Comparison of ENCODE assay signal across 8 cellular contexts in the genomic region with DNA sequence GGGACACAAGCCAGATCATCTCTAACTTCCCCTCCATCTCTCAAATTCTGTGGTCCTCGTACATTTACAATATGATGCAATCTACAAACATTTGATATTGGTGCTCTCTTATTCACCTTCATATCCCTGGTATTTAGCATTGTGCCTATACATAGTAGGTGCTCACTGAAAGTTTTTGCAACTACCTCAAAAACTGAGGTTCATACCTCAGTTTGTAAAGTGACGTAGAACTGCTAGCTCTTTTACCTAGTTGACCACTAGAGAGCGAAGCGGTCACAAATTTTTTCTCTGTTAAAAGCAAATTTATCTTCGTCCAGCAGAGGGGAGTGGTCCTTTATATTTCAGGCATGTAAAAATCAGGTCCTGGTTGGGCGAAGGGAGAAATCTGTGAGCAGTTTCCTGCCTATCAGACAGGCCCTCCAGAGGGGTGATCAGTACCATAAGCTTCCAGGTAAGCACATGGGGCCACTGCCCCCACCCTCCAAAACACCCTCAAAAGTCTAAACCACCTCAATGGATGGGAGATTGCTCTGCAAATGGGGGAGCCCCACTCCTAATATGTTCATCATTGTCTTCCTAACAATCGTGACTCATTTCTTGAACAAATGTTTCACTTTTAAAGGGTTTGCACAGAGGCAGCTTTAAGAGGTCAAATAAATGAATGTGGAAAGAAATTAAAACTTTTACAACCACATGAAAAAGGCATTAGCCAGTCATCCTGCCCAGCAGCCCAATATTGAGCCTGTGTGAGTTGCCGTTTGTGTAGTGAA. TPM values are rescaled to one million over a fixed set of nuclear protein-coding genes. Genes with fewer than 3 reads are reported as not detected.
A peak's percentile ranks its signal among the peaks of the same experiment; 100 is the strongest.
DNase-seq lines count a peak whose midpoint lies in the region; ATAC-seq and TF ChIP-seq lines count a peak whose summit lies in the region.

No MANE protein-coding gene starts in this region.

- peak; percentile 79 for ATAC-seq in activated CD4-positive, alpha-beta T cell treated with anti-CD3 and anti-CD28 coated beads for 36 hours
- peak; percentile 64 for ATAC-seq in GM21576 (IDR thresholded peaks at IDR 0.05; ENCODE audit: unreplicated experiment)
- ATAC-seq in left lobe of liver = peak; percentile 75
- peak; percentile 27 for ATAC-seq in thoracic aorta (ENCODE audit: insufficient number of reproducible peaks, low FRiP score, low read depth)

- peak; percentile 51 for DNase-seq in activated CD4-positive, alpha-beta T cell treated with anti-CD3 and anti-CD28 coated beads for 36 hours
- no peak for DNase-seq in activated CD4-positive, alpha-beta T cell treated with anti-CD3 and anti-CD28 coated beads, Interleukin-2, amount 50 U/mL, for 1 hour
- DNase-seq in LoVo (ENCODE audit: low spot score) = peak; percentile 77
- peak; percentile 62 for DNase-seq in RWPE1 (ENCODE audit: low spot score)
- peak; percentile 76 for DNase-seq in MCF 10A (ENCODE audit: unreplicated experiment)
- DNase-seq in left lobe of liver (ENCODE audit: low spot score) = no peak
- no peak for DNase-seq in thoracic aorta (ENCODE audit: low spot score)

- intact Hi-C loops in activated CD4-positive, alpha-beta T cell treated with anti-CD3 and anti-CD28 coated beads for 36 hours (cut with DNase I, micrococcal nuclease) = loop anchor here (1.0 to 5.0 kb wide), 3 partner anchors 12 to 100 kb away; no protein-coding TSS in a partner anchor
- intact Hi-C loops in MCF 10A (cut with micrococcal nuclease) = loop anchor here (1.0 kb wide), 2 partner anchors 33 to 110 kb away; no protein-coding TSS in a partner anchor

- no peak overlapping the region for H3K4me3 Mint-ChIP-seq in activated CD4-positive, alpha-beta T cell treated with anti-CD3 and anti-CD28 coated beads for 36 hours
- no peak overlapping the region for H3K4me3 Mint-ChIP-seq in MCF 10A (ENCODE audit: unreplicated experiment)

- H3K27me3 ChIP-seq in thoracic aorta (replicated peaks; ENCODE audit: insufficient read depth) = no peaks in the 10 kb centered on the region

- no peaks in the 10 kb centered on the region for H3K36me3 Mint-ChIP-seq in activated CD4-positive, alpha-beta T cell treated with anti-CD3 and anti-CD28 coated beads for 36 hours (ENCODE audit: low read depth)
- H3K36me3 Mint-ChIP-seq in MCF 10A (ENCODE audit: insufficient read depth, unreplicated experiment) = no peaks in the 10 kb centered on the region

- H3K27ac Mint-ChIP-seq in activated CD4-positive, alpha-beta T cell treated with anti-CD3 and anti-CD28 coated beads for 36 hours = peak overlapping the region; percentile 42
- H3K27ac Mint-ChIP-seq in MCF 10A (ENCODE audit: low read depth, unreplicated experiment) = no peak overlapping the region

- peaks cover 3 to 25% of the 10 kb centered on the region in 2 donors for H3K4me1 ChIP-seq in thoracic aorta (ENCODE audit: control insufficient read depth in 1 of 2, low read depth in 2 of 2)

- BruUV-seq in MCF 10A (replicated peaks; lab: Mats Ljungman, UMichigan) = no TSS peak

- no peaks in the 10 kb centered on the region for H3K9me3 Mint-ChIP-seq in activated CD4-positive, alpha-beta T cell treated with anti-CD3 and anti-CD28 coated beads for 36 hours (ENCODE audit: low read depth)
- H3K9me3 Mint-ChIP-seq in MCF 10A (ENCODE audit: unreplicated experiment) = no peaks in the 10 kb centered on the region

- peaks cover 22% of the 10 kb centered on the region for H3K4me1 Mint-ChIP-seq in activated CD4-positive, alpha-beta T cell treated with anti-CD3 and anti-CD28 coated beads for 36 hours
- H3K4me1 Mint-ChIP-seq in MCF 10A (ENCODE audit: insufficient read depth, unreplicated experiment) = peaks cover 8% of the 10 kb centered on the region

- H3K27ac ChIP-seq in RWPE1 = peak overlapping the region; percentile 55
- no peak overlapping the region for H3K27ac ChIP-seq in thoracic aorta

- CTCF ChIA-PET in activated CD4-positive, alpha-beta T cell treated with anti-CD3 and anti-CD28 coated beads for 36 hours (lab: Charles Lee) = interaction anchor here (0.6 to 2.3 kb wide), 8 partner anchors 10 to 753 kb away, joined by 3 to 12 read pairs (median 5); partner anchors contain the start of genes HLCS and RIPPLY3
- CTCF ChIA-PET in RWPE1 (lab: Yijun Ruan, JAX) (interaction anchor here (0.5 to 1.4 kb wide), 9 partner anchors 9 to 257 kb away, joined by 3 to 13 read pairs (median 4); no protein-coding TSS in a partner anchor), MCF 10A (lab: Yijun Ruan, JAX) (interaction anchor here (0.6 to 1.8 kb wide), 12 partner anchors 9 to 109 kb away, joined by 3 to 7 read pairs (median 4); no protein-coding TSS in a partner anchor)

- H3K4me3 ChIP-seq in thoracic aorta = no peak overlapping the region

- POLR2A ChIA-PET in activated CD4-positive, alpha-beta T cell treated with anti-CD3 and anti-CD28 coated beads for 36 hours (lab: Charles Lee) = interaction anchor here (0.8 kb wide), 1 partner anchor 33 kb away, joined by 3 read pairs; no protein-coding TSS in a partner anchor
- POLR2A ChIA-PET in RWPE1 (lab: Yijun Ruan, JAX; ENCODE audit: low non-redundant PET) = no interaction called here
- POLR2A ChIA-PET in MCF 10A (lab: Yijun Ruan, JAX) = interaction anchor here (1.1 to 1.2 kb wide), 2 partner anchors 13 to 289 kb away, joined by 3 to 7 read pairs; no protein-coding TSS in a partner anchor

- H3K36me3 ChIP-seq in thoracic aorta = no peaks in the 10 kb centered on the region

- peak; percentile 78 for TF ChIP-seq CTCF in RWPE1 (conservative IDR thresholded peaks at IDR 0.05; ENCODE audit: low read depth)
- peak; percentile 69 for TF ChIP-seq CTCF in MCF 10A (IDR thresholded peaks at IDR 0.05; ENCODE audit: unreplicated experiment)
- TF ChIP-seq CTCF in thoracic aorta (IDR thresholded peaks at IDR 0.05) = peak; percentile 58

- no peaks in the 10 kb centered on the region for H3K9me3 ChIP-seq in thoracic aorta

- peaks cover 2% of the 10 kb centered on the region for H3K27me3 Mint-ChIP-seq in activated CD4-positive, alpha-beta T cell treated with anti-CD3 and anti-CD28 coated beads for 36 hours
- H3K27me3 Mint-ChIP-seq in MCF 10A (ENCODE audit: insufficient read depth, unreplicated experiment) = no peaks in the 10 kb centered on the region

RNA-seq across cellular contexts. Expression of gene HLCS, which starts 10.6 kb away (rescaled TPM):
- total RNA-seq in activated CD4-positive, alpha-beta T cell treated with anti-CD3 and anti-CD28 coated beads for 36 hours = 10 to 100 TPM; 14.3 to 15.0 TPM
- 45.1 and 46.1 TPM in 2 replicates for total RNA-seq in MCF 10A (2022)
- total RNA-seq in left lobe of liver = 16.4 TPM
- total RNA-seq in thoracic aorta = 10 to 100 TPM; 17.5 to 29.3 TPM

RNA-seq across cellular contexts. Expression of gene RIPPLY3, which starts 29.4 kb away (rescaled TPM):
- total RNA-seq in activated CD4-positive, alpha-beta T cell treated with anti-CD3 and anti-CD28 coated beads for 36 hours = under 1 TPM in 1 of 2 experiments, not detected in 1; 0.16 TPM
- total RNA-seq in MCF 10A (2022) (not detected in 2 replicates), left lobe of liver (not detected), thoracic aorta (not detected)

Comparison
In these comparisons a context has a peak if more than half of its experiments do, and no peak if none do; other contexts are left out.
1. DNase-seq: peak in activated CD4-positive, alpha-beta T cell treated with anti-CD3 and anti-CD28 coated beads for 36 hours (single experiment), LoVo (single experiment), RWPE1 (single experiment) and MCF 10A (single experiment); none in activated CD4-positive, alpha-beta T cell treated with anti-CD3 and anti-CD28 coated beads, Interleukin-2, amount 50 U/mL, for 1 hour (single experiment), left lobe of liver (single experiment) and thoracic aorta (single experiment).
2. ATAC-seq: peak in every context shown above with its lines; median percentile 79 in activated CD4-positive, alpha-beta T cell treated with anti-CD3 and anti-CD28 coated beads for 36 hours; 75 in left lobe of liver; 64 in GM21576; 27 in thoracic aorta.
3. Peak in every context shown above with its lines, with median percentiles within 50 percentile points of each other: CTCF ChIP-seq.